ENCODE assay signal across 18 cellular contexts in genomic region chr3:73572371-73572770, GRCh38. TPM values are rescaled to one million over a fixed set of nuclear protein-coding genes. Genes with fewer than 3 reads are reported as not detected.
A peak's percentile ranks its signal among the peaks of the same experiment; 100 is the strongest.
DNase-seq lines count a peak whose midpoint lies in the region; ATAC-seq and TF ChIP-seq lines count a peak whose summit lies in the region.
"Had no signal": no experiment of that assay in that cellular context is flagged by ENCODE, and none has a peak within 500 bp of the region (broad histone marks: within the 10 kb centered on the region; RNA-seq: fewer than 3 reads in every experiment).

No MANE protein-coding gene starts in this region.

- 97% methylated on average over 3 of the region's 3 CpGs for WGBS in mammary epithelial cell (ENCODE audit: low coverage, missing lambda C conversion rate)
- 59% methylated on average over 3 of the region's 3 CpGs for WGBS in smooth muscle cell (ENCODE audit: low lambda C conversion rate)

- H3K4me3 ChIP-seq in mammary epithelial cell (replicated peaks in 1 of 3; ENCODE audit: insufficient read depth in 1 of 3, low read depth in 2 of 3, low read length in 3 of 3): no peak overlapping the region
- no peak overlapping the region for H3K4me3 ChIP-seq in mucosa of descending colon
- no peak overlapping the region for H3K4me3 ChIP-seq in smooth muscle cell

- peaks cover 8% of the 10 kb centered on the region for H3K4me1 ChIP-seq in mammary epithelial cell (ENCODE audit: insufficient read depth, low read length)
- H3K4me1 ChIP-seq in mucosa of descending colon (ENCODE audit: low read depth): peaks cover 14% of the 10 kb centered on the region
- H3K4me1 ChIP-seq in smooth muscle cell (ENCODE audit: low read depth): peaks cover 14% of the 10 kb centered on the region

- H2AFZ ChIP-seq in mammary epithelial cell (ENCODE audit: low read depth, low read length) (no peak overlapping the region), smooth muscle cell (ENCODE audit: low read depth) (no peak overlapping the region)

- no peaks in the 10 kb centered on the region for H4K20me1 ChIP-seq in mammary epithelial cell (ENCODE audit: insufficient read depth, low read length)
- peaks cover 100% of the 10 kb centered on the region for H4K20me1 ChIP-seq in smooth muscle cell (ENCODE audit: low read depth)

- H3K36me3 ChIP-seq in mammary epithelial cell (ENCODE audit: insufficient read depth, low read length) (no peaks in the 10 kb centered on the region), mucosa of descending colon (ENCODE audit: low read depth) (no peaks in the 10 kb centered on the region), smooth muscle cell (ENCODE audit: low read depth) (no peaks in the 10 kb centered on the region)
- H3K36me3 ChIP-seq: WERI-Rb-1 had no signal

- no peak overlapping the region for H3K27ac ChIP-seq in mammary epithelial cell (ENCODE audit: insufficient read depth, low read depth, low read length)
- peak overlapping the region; percentile 33 for H3K27ac ChIP-seq in smooth muscle cell (ENCODE audit: low read depth)
- H3K27ac ChIP-seq: WERI-Rb-1 had no signal

- H3F3A ChIP-seq in smooth muscle cell (ENCODE audit: low read depth): peaks cover 25% of the 10 kb centered on the region

- ATAC-seq in mucosa of descending colon: peak; percentile 84
- no peak for ATAC-seq in GM18502 (IDR thresholded peaks at IDR 0.05; ENCODE audit: poor library complexity, unreplicated experiment)
- no peak for ATAC-seq in HG03175 (IDR thresholded peaks at IDR 0.05; ENCODE audit: unreplicated experiment)
- ATAC-seq: activated T-cell treated with anti-CD3 and anti-CD28 coated beads, Interleukin-2, amount 50 U/mL, for 72 hours; natural killer cell; stimulated activated naive CD8-positive, alpha-beta T cell treated with anti-CD3 and anti-CD28 coated beads, Interleukin-15, amount 100 ng/mL, for 72 hours had no signal

- BruUV-seq in mammary epithelial cell (replicated peaks; lab: Mats Ljungman, UMichigan): no TSS peak

- H3K79me2 ChIP-seq in mammary epithelial cell (ENCODE audit: insufficient read depth, low read length) (no peaks in the 10 kb centered on the region), smooth muscle cell (ENCODE audit: low read depth) (peaks cover 93% of the 10 kb centered on the region)

- CTCF ChIA-PET in mammary epithelial cell (lab: Charles Lee; ENCODE audit: low non-redundant PET): no interaction called here

- H3K4me2 ChIP-seq in mammary epithelial cell (ENCODE audit: insufficient read depth, low read depth, low read length) (no peak overlapping the region), smooth muscle cell (peak overlapping the region; percentile 68)

- no peak for TF ChIP-seq CTCF in mammary epithelial cell (conservative IDR thresholded peaks at IDR 0.05 in 1 of 2, IDR thresholded peaks at IDR 0.05 in 1 of 2; ENCODE audit: extremely low read depth in 1 of 2, insufficient read depth in 1 of 2, low read depth in 1 of 2, low read length in 2 of 2)
- TF ChIP-seq CTCF in mucosa of descending colon (IDR thresholded peaks at IDR 0.05): no peak
- no peak for TF ChIP-seq CTCF in smooth muscle cell (IDR thresholded peaks at IDR 0.05; ENCODE audit: borderline replicate concordance, insufficient read depth, poor library complexity, severe bottlenecking)

- DNase-seq in M059J (ENCODE audit: low read depth) (peak; percentile 15), mammary epithelial cell (peak; percentile 35), mucosa of descending colon (peak in 1 of 3 donors; percentile 47), smooth muscle cell (lab: John Stamatoyannopoulos, UW; ENCODE audit: unreplicated experiment) (no peak), epidermal melanocyte (ENCODE audit: insufficient read length, low spot score) (no peak)
- DNase-seq: activated CD4-positive, alpha-beta memory T cell treated with anti-CD3 and anti-CD28 coated beads, Interleukin-2, amount 10 ng/mL, durations not matched to agents 7 days and 5 days; activated T-cell treated with anti-CD3 and anti-CD28 coated beads, Interleukin-2, amount 50 U/mL, for 72 hours; CD8-positive, alpha-beta memory T cell; dermis blood vessel endothelial cell; MV-4-11; natural killer cell; NCI-H2029 treated with DMSO at 0.1 percent for 48 hours; NCI-H510A treated with DMSO at 0.1 percent for 48 hours; stimulated activated naive CD8-positive, alpha-beta T cell treated with anti-CD3 and anti-CD28 coated beads, Interleukin-15, amount 100 ng/mL, for 72 hours; WERI-Rb-1 had no signal

- H3K9me3 ChIP-seq in mammary epithelial cell (replicated peaks; ENCODE audit: insufficient read depth, low read length) (no peaks in the 10 kb centered on the region), mucosa of descending colon (no peaks in the 10 kb centered on the region), smooth muscle cell (replicated peaks; ENCODE audit: low read depth) (no peaks in the 10 kb centered on the region)

- in situ Hi-C loops in mammary epithelial cell (cut with MboI; ENCODE audit: low sequenced_read_pairs in 2 of 2): no loop called here

- intact Hi-C loops in mammary epithelial cell (cut with micrococcal nuclease): no loop called here
- intact Hi-C loops in mucosa of descending colon (cut with DNase I, micrococcal nuclease): no loop called here

- no peaks in the 10 kb centered on the region for H3K27me3 ChIP-seq in mammary epithelial cell (ENCODE audit: insufficient read depth, low read length)
- H3K27me3 ChIP-seq in smooth muscle cell (ENCODE audit: low read depth): no peaks in the 10 kb centered on the region

- dilution Hi-C loops in mammary epithelial cell (cut with HindIII; ENCODE audit: low sequenced_read_pairs): no loop called here

- H3K9ac ChIP-seq in mammary epithelial cell (ENCODE audit: insufficient read depth, low read length): no peak overlapping the region
- H3K9ac ChIP-seq in smooth muscle cell (ENCODE audit: low read depth): no peak overlapping the region

RNA-seq across cellular contexts. Expression of gene PDZRN3, which starts 52.4 kb away (rescaled TPM):
- 1.7 and 1.9 TPM in 2 replicates for total RNA-seq in M059J (2014; rRNA removed; shearing (Covaris generic))
- total RNA-seq in mammary epithelial cell: 10 to 100 TPM in 1 of 2 donors, 1 to 10 TPM in 1; 3.9 to 14.3 TPM
- polyA plus RNA-seq in mammary epithelial cell: 0.95 TPM
- polyA minus RNA-seq in mammary epithelial cell: 2.0 TPM
- 100 to 1,000 TPM in 1 of 3 donors, 10 to 100 TPM in 2; 17.9 to 147 (median 18.5) TPM for total RNA-seq in mucosa of descending colon
- 99.5 and 125 TPM in 2 replicates for total RNA-seq in smooth muscle cell
- 118 and 128 TPM in 2 replicates for polyA plus RNA-seq in smooth muscle cell
- total RNA-seq: activated CD4-positive, alpha-beta memory T cell treated with anti-CD3 and anti-CD28 coated beads, Interleukin-2, amount 10 ng/mL, durations not matched to agents 7 days and 5 days; activated T-cell treated with anti-CD3 and anti-CD28 coated beads, Interleukin-2, amount 50 U/mL, for 72 hours; CD8-positive, alpha-beta memory T cell; natural killer cell had no signal
- polyA plus RNA-seq: CD8-positive, alpha-beta memory T cell; IgD-negative memory B cell had no signal

Comparison
In these comparisons a context has a peak if more than half of its experiments do, and no peak if none do; other contexts are left out.
1. DNase-seq: peak in M059J (single experiment) and mammary epithelial cell (single experiment); none in smooth muscle cell (single experiment) and epidermal melanocyte (single experiment).